Comparison of ENCODE assay signal across 1 cellular context in the genomic region with DNA sequence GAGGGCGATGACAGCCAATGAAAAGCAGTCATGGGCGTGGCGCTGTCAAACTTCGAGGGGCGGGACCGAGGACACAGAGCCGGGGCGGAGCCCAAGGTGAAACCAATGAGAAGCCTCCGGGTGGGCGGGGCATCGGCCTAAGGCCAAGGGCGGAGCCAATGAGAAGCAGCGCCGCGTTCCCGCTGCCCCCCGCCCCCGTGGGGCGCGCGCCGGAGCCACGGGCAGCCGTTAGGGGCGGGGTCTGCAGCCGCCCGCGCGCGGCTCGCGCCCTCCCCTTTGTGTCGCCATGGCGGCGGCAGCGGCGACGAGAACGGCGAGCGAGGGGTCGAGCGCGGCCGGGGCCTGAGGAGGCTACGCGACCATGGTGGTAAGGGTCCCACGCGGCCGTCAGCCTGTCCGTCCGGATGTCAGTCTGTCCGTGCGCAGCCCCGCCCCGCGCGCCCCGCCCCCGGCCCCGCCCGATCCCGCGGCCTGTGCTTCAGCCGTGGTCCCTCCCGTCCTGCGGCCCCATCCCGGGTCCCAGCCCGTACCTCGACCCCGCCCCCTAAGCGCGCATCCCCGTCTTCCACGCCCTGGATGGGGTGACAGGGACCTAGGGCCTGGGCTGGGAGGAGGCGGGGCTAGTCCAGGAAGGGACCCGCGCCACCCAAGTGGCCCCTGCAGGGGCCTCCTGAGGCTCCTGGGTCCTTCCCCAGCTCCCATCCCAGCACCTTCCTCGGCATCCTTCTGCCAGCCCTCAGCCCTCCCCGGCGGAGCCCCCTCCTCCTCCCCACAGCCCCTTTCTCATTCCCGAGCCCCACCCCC.
A peak's percentile ranks its signal among the peaks of the same experiment; 100 is the strongest.
TF ChIP-seq lines count a peak whose summit lies in the region.

A gene with protein sequence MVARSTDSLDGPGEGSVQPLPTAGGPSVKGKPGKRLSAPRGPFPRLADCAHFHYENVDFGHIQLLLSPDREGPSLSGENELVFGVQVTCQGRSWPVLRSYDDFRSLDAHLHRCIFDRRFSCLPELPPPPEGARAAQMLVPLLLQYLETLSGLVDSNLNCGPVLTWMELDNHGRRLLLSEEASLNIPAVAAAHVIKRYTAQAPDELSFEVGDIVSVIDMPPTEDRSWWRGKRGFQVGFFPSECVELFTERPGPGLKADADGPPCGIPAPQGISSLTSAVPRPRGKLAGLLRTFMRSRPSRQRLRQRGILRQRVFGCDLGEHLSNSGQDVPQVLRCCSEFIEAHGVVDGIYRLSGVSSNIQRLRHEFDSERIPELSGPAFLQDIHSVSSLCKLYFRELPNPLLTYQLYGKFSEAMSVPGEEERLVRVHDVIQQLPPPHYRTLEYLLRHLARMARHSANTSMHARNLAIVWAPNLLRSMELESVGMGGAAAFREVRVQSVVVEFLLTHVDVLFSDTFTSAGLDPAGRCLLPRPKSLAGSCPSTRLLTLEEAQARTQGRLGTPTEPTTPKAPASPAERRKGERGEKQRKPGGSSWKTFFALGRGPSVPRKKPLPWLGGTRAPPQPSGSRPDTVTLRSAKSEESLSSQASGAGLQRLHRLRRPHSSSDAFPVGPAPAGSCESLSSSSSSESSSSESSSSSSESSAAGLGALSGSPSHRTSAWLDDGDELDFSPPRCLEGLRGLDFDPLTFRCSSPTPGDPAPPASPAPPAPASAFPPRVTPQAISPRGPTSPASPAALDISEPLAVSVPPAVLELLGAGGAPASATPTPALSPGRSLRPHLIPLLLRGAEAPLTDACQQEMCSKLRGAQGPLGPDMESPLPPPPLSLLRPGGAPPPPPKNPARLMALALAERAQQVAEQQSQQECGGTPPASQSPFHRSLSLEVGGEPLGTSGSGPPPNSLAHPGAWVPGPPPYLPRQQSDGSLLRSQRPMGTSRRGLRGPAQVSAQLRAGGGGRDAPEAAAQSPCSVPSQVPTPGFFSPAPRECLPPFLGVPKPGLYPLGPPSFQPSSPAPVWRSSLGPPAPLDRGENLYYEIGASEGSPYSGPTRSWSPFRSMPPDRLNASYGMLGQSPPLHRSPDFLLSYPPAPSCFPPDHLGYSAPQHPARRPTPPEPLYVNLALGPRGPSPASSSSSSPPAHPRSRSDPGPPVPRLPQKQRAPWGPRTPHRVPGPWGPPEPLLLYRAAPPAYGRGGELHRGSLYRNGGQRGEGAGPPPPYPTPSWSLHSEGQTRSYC (plus strand): TSS at position 267 of the 804 bp plus-strand sequence. CDS start 95 bp downstream, at position 362.

TF ChIP-seq in K562, 482 proteins besides CTCF, POLR2A, EP300 and RAD21 (continued from another document and continues in another):
- TF ChIP-seq BDP1 (IDR thresholded peaks at IDR 0.05; ENCODE audit: insufficient read depth, insufficient read length): no peak
- TF ChIP-seq THRAP3 (IDR thresholded peaks at IDR 0.05; ENCODE audit: borderline replicate concordance): no peak
- no peak for TF ChIP-seq NCOA4 (IDR thresholded peaks at IDR 0.05; ENCODE audit: partially characterized antibody)
- no peak; the same call in 1 of the 2 replicates for TF ChIP-seq MXI1 (IDR thresholded peaks at IDR 0.05; ENCODE audit: low read depth, low read length)
- peak; percentile 78 for TF ChIP-seq ZBTB7A (IDR thresholded peaks at IDR 0.05; ENCODE audit: borderline replicate concordance, control insufficient read depth, low read depth, low read length)
- peak; percentile 64 for TF ChIP-seq FOS (IDR thresholded peaks at IDR 0.05; ENCODE audit: extremely low read depth, insufficient read length)
- no peak for TF ChIP-seq SFPQ (IDR thresholded peaks at IDR 0.05; ENCODE audit: low read depth, low read length)
- TF ChIP-seq ZBTB8A (IDR thresholded peaks at IDR 0.05; ENCODE audit: partially characterized antibody): no peak
- no peak for TF ChIP-seq ZNF253 (CRISPR knock-in tag; conservative IDR thresholded peaks at IDR 0.05)
- no peak for TF ChIP-seq NR4A1 (CRISPR knock-in tag; IDR thresholded peaks at IDR 0.05)
- TF ChIP-seq NR4A1 (tag; IDR thresholded peaks at IDR 0.05): no peak
- TF ChIP-seq TEAD1 (CRISPR knock-in tag; IDR thresholded peaks at IDR 0.05): no peak
- TF ChIP-seq EZH2 (IDR thresholded peaks at IDR 0.05; ENCODE audit: borderline replicate concordance, low read depth, low read length): no peak
- TF ChIP-seq ILF3 (IDR thresholded peaks at IDR 0.05; ENCODE audit: borderline replicate concordance): no peak
- no peak for TF ChIP-seq IFI16 (CRISPR knock-in tag; IDR thresholded peaks at IDR 0.05)
- TF ChIP-seq, protein P1, sequence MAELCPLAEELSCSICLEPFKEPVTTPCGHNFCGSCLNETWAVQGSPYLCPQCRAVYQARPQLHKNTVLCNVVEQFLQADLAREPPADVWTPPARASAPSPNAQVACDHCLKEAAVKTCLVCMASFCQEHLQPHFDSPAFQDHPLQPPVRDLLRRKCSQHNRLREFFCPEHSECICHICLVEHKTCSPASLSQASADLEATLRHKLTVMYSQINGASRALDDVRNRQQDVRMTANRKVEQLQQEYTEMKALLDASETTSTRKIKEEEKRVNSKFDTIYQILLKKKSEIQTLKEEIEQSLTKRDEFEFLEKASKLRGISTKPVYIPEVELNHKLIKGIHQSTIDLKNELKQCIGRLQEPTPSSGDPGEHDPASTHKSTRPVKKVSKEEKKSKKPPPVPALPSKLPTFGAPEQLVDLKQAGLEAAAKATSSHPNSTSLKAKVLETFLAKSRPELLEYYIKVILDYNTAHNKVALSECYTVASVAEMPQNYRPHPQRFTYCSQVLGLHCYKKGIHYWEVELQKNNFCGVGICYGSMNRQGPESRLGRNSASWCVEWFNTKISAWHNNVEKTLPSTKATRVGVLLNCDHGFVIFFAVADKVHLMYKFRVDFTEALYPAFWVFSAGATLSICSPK (IDR thresholded peaks at IDR 0.05; ENCODE audit: borderline replicate concordance): no peak
- no peak for TF ChIP-seq SOX6 (IDR thresholded peaks at IDR 0.05)
- TF ChIP-seq, protein P2, sequence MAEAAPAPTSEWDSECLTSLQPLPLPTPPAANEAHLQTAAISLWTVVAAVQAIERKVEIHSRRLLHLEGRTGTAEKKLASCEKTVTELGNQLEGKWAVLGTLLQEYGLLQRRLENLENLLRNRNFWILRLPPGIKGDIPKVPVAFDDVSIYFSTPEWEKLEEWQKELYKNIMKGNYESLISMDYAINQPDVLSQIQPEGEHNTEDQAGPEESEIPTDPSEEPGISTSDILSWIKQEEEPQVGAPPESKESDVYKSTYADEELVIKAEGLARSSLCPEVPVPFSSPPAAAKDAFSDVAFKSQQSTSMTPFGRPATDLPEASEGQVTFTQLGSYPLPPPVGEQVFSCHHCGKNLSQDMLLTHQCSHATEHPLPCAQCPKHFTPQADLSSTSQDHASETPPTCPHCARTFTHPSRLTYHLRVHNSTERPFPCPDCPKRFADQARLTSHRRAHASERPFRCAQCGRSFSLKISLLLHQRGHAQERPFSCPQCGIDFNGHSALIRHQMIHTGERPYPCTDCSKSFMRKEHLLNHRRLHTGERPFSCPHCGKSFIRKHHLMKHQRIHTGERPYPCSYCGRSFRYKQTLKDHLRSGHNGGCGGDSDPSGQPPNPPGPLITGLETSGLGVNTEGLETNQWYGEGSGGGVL (CRISPR knock-in tag; IDR thresholded peaks at IDR 0.05): no peak
- TF ChIP-seq ADNP (tag; IDR thresholded peaks at IDR 0.05): no peak
- TF ChIP-seq MYNN (IDR thresholded peaks at IDR 0.05): no peak
- TF ChIP-seq MYNN (CRISPR knock-in tag; IDR thresholded peaks at IDR 0.05): no peak
- TF ChIP-seq MIER1 (IDR thresholded peaks at IDR 0.05; ENCODE audit: low read depth): no peak
- 0 out of 2 replicates have a peak, but pooled peaks have one; percentile 44 for TF ChIP-seq KLF1 (tag; IDR thresholded peaks at IDR 0.05)
- TF ChIP-seq GTF2F1 (IDR thresholded peaks at IDR 0.05; ENCODE audit: low read depth, low read length): no peak
- TF ChIP-seq CHD1 (IDR thresholded peaks at IDR 0.05; ENCODE audit: low read length): no peak
- TF ChIP-seq CHD7 (IDR thresholded peaks at IDR 0.05; ENCODE audit: low read depth, low read length): no peak
- no peak for TF ChIP-seq XRCC5 (IDR thresholded peaks at IDR 0.05; ENCODE audit: low read depth, low read length)
- no peak for TF ChIP-seq MYBL2 (IDR thresholded peaks at IDR 0.05; ENCODE audit: low read depth)
- TF ChIP-seq MYBL2 (CRISPR knock-in tag; IDR thresholded peaks at IDR 0.05; ENCODE audit: borderline replicate concordance): no peak
- TF ChIP-seq HNRNPLL (IDR thresholded peaks at IDR 0.05; ENCODE audit: low read depth, low read length, poor library complexity, severe bottlenecking): no peak
- no peak for TF ChIP-seq ZNF316 (IDR thresholded peaks at IDR 0.05)
- no peak for TF ChIP-seq CEBPG (CRISPR knock-in tag; IDR thresholded peaks at IDR 0.05)
- TF ChIP-seq CEBPG (tag; conservative IDR thresholded peaks at IDR 0.05 in 1 of 2, IDR thresholded peaks at IDR 0.05 in 1 of 2): no peak
- no peak for TF ChIP-seq HDGF (IDR thresholded peaks at IDR 0.05)
- no peak for TF ChIP-seq CHD4 (IDR thresholded peaks at IDR 0.05; ENCODE audit: insufficient read depth, insufficient replicate concordance, low read depth, low read length, poor library complexity, severe bottlenecking)
- TF ChIP-seq SAFB (IDR thresholded peaks at IDR 0.05; ENCODE audit: borderline replicate concordance, low read depth, low read length): 0 out of 2 replicates have a peak, but pooled peaks have one; percentile 25
- no peak for TF ChIP-seq IRF2 (CRISPR knock-in tag; IDR thresholded peaks at IDR 0.05)
- TF ChIP-seq L3MBTL2 (IDR thresholded peaks at IDR 0.05): no peak; the same call in 1 of the 2 replicates
- no peak for TF ChIP-seq TCF7L2 (IDR thresholded peaks at IDR 0.05; ENCODE audit: low read depth, low read length)
